ENCODE assay signal across 14 cellular contexts in the genomic region with DNA sequence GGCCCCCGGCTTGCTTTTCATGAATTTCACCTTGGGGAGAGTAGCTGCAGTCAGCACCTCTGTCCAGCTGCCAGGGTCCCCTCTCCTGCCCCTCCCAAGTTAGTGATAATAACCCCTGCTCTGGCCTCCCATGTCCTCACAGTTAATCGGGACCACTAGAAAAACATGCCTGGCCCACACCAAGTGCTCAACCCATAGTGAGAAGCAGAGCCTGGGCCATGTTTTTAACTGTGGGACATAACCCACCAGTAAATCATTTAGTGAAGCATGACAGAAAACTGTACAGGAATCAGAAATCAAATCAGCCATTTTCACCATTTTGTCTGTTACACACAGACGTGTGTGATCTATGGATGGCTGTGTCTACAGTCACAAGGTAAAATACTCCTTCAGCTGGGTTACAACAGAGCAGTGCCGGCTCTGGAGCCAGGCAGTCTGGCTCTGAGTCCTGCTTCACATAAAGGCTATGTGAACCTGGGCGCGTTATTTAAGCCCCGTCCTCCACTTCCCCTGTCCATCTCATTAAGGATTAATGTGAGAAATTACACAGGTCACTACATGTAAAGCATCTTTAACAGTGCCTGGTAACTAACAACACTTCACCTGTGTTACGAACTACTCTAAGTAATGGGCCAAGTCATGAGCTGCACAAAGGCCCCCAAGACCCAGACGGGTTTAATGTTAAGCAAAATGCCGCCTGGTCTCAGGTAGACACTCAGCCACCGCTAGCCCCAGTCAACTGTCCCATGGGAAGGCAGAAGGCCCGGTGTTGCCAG. TPM values are rescaled to one million over a fixed set of nuclear protein-coding genes. Genes with fewer than 3 reads are reported as not detected.
DNase-seq lines count a peak whose midpoint lies in the region; ATAC-seq and TF ChIP-seq lines count a peak whose summit lies in the region.
"Had no signal": no experiment of that assay in that cellular context is flagged by ENCODE, and none has a peak within 500 bp of the region (broad histone marks: within the 10 kb centered on the region; RNA-seq: fewer than 3 reads in every experiment).

No MANE protein-coding gene starts in this region.

- H4K20me1 ChIP-seq in PC-3 (ENCODE audit: low read length) = peaks cover 12% of the 10 kb centered on the region; the same call in 1 of the 2 replicates
- H4K20me1 ChIP-seq in neural progenitor cell (ENCODE audit: low read depth) = peaks cover 63% of the 10 kb centered on the region

- POLR2A ChIA-PET in PC-3 (lab: Charles Lee; ENCODE audit: unreplicated experiment) = interaction anchor here (0.7 kb wide), 1 partner anchor 192 kb away, joined by 3 read pairs; no protein-coding TSS in a partner anchor

- H3K4me3 ChIP-seq in PC-3 (ENCODE audit: low read length) = no peak overlapping the region
- H3K4me3 ChIP-seq in neural progenitor cell = no peak overlapping the region
- no peak overlapping the region for H3K4me3 ChIP-seq in thyroid gland (replicated peaks in 1 of 3)
- H3K4me3 ChIP-seq: tibial nerve had no signal

- no peaks in the 10 kb centered on the region for H3K9me2 ChIP-seq in PC-3 (replicated peaks; ENCODE audit: low read length)

- TF ChIP-seq POLR2A in thyroid gland (IDR thresholded peaks at IDR 0.05) = no peak

- H3K9me3 ChIP-seq in PC-3 (ENCODE audit: low read length) (no peaks in the 10 kb centered on the region), neural progenitor cell (ENCODE audit: low read depth) (no peaks in the 10 kb centered on the region), thyroid gland (no peaks in the 10 kb centered on the region)
- H3K9me3 ChIP-seq: neutrophil, tibial nerve had no signal

- H3K79me2 ChIP-seq in PC-3 (ENCODE audit: low read length) = peaks cover 37% of the 10 kb centered on the region
- H3K79me2 ChIP-seq in neural progenitor cell (ENCODE audit: low read depth) = peaks cover 37% of the 10 kb centered on the region

- H3F3A ChIP-seq in PC-3 (ENCODE audit: low read length, unreplicated experiment) (peaks cover 14% of the 10 kb centered on the region), neural progenitor cell (ENCODE audit: low read depth) (peaks cover 96% of the 10 kb centered on the region)

- peaks cover 59% of the 10 kb centered on the region for H3K36me3 ChIP-seq in PC-3 (ENCODE audit: low read depth, low read length)
- peaks cover 9% of the 10 kb centered on the region for H3K36me3 ChIP-seq in neural progenitor cell
- H3K36me3 ChIP-seq in thyroid gland = peaks cover 86 to 88% of the 10 kb centered on the region in 2 donors

- no peaks in the 10 kb centered on the region for H3K27me3 ChIP-seq in PC-3 (ENCODE audit: low read length)
- no peaks in the 10 kb centered on the region for H3K27me3 ChIP-seq in neural progenitor cell
- H3K27me3 ChIP-seq in thyroid gland = no peaks in the 10 kb centered on the region
- H3K27me3 ChIP-seq: neutrophil, tibial nerve had no signal

- H3K27ac ChIP-seq in PC-3 (ENCODE audit: low read length) (peak overlapping the region; percentile 99), neural progenitor cell (peak overlapping the region; percentile 33), thyroid gland (no peak overlapping the region)
- H3K27ac ChIP-seq: neutrophil, tibial nerve had no signal

- H3K27ac Mint-ChIP-seq in Calu3 (ENCODE audit: unreplicated experiment) (peak overlapping the region; percentile 92), chondrocyte (ENCODE audit: unreplicated experiment) (peak overlapping the region; percentile 66), neural progenitor cell (no peak overlapping the region)

- H3K36me3 Mint-ChIP-seq in Calu3 (ENCODE audit: insufficient read depth, unreplicated experiment) = peaks cover 98% of the 10 kb centered on the region
- H3K36me3 Mint-ChIP-seq in chondrocyte (ENCODE audit: low read depth) = peaks cover 59% of the 10 kb centered on the region
- peaks cover 56% of the 10 kb centered on the region for H3K36me3 Mint-ChIP-seq in neural progenitor cell

- DNase-seq in Calu3 (no peak), PC-3 (no peak), chondrocyte (ENCODE audit: low spot score) (no peak), neural progenitor cell (ENCODE audit: low spot score) (no peak), thyroid gland (no peak), mucosa of gallbladder (ENCODE audit: low spot score) (no peak), left lobe of liver (ENCODE audit: low spot score) (no peak)
- DNase-seq in stimulated activated CD4-positive, alpha-beta T cell treated with anti-CD3 and anti-CD28 coated beads, Interleukin-4, amount 100 ng/mL, for 1 hour = no peak
- DNase-seq: DMS 273 treated with DMSO at 0.1 percent for 48 hours, NCI-H69, SW 1271 had no signal

- H2AFZ ChIP-seq in PC-3 (ENCODE audit: low read length) (no peak overlapping the region), neural progenitor cell (replicated peaks) (no peak overlapping the region)

- peak overlapping the region; percentile 36 for H3K4me3 Mint-ChIP-seq in Calu3 (ENCODE audit: low read depth, unreplicated experiment)
- H3K4me3 Mint-ChIP-seq in chondrocyte (ENCODE audit: unreplicated experiment) = no peak overlapping the region
- H3K4me3 Mint-ChIP-seq in neural progenitor cell = no peak overlapping the region

- H3K4me1 Mint-ChIP-seq in Calu3 (ENCODE audit: low read depth, unreplicated experiment) (peaks cover 34% of the 10 kb centered on the region), chondrocyte (ENCODE audit: low read depth) (peaks cover 26% of the 10 kb centered on the region), neural progenitor cell (peaks cover under 1% of the 10 kb centered on the region)

- H3K9me3 Mint-ChIP-seq in Calu3 (ENCODE audit: low read depth, unreplicated experiment) (no peaks in the 10 kb centered on the region), chondrocyte (ENCODE audit: low read depth) (no peaks in the 10 kb centered on the region), neural progenitor cell (no peaks in the 10 kb centered on the region)

- peak overlapping the region; percentile 42 for H3K9ac ChIP-seq in PC-3 (ENCODE audit: low read length)
- H3K9ac ChIP-seq in neural progenitor cell = no peak overlapping the region

- no peak for TF ChIP-seq CTCF in Calu3 (IDR thresholded peaks at IDR 0.05; ENCODE audit: unreplicated experiment)
- peak; percentile 20; the same call in 1 of the 2 replicates for TF ChIP-seq CTCF in PC-3 (conservative IDR thresholded peaks at IDR 0.05; ENCODE audit: low read depth, low read length)
- no peak for TF ChIP-seq CTCF in chondrocyte (IDR thresholded peaks at IDR 0.05)
- TF ChIP-seq CTCF in neural progenitor cell (IDR thresholded peaks at IDR 0.05) = no peak
- TF ChIP-seq CTCF in thyroid gland (IDR thresholded peaks at IDR 0.05) = no peak

- H3K4me2 ChIP-seq in PC-3 (ENCODE audit: low read length) = peak overlapping the region; percentile 17
- H3K4me2 ChIP-seq in neural progenitor cell = no peak overlapping the region

- CTCF ChIA-PET in Calu3 (lab: Charles Lee) (interaction anchor here (1.1 to 1.3 kb wide), 2 partner anchors 40 to 91 kb away, joined by 3 to 4 read pairs; a partner anchor contains a TSS), PC-3 (lab: Charles Lee) (interaction anchor here (0.5 to 0.6 kb wide), 3 partner anchors 12 to 112 kb away, joined by 4 to 5 read pairs (median 5); no protein-coding TSS in a partner anchor)

- H3K4me1 ChIP-seq in PC-3 (ENCODE audit: insufficient read depth, low read length) = peaks cover 54% of the 10 kb centered on the region
- H3K4me1 ChIP-seq in neural progenitor cell = no peaks in the 10 kb centered on the region
- no peaks in the 10 kb centered on the region for H3K4me1 ChIP-seq in thyroid gland

- no TSS peak for BruUV-seq in Calu3 (replicated peaks; lab: Mats Ljungman, UMichigan)
- BruUV-seq in PC-3 (replicated peaks; lab: Mats Ljungman, UMichigan) = no TSS peak

- 88 to 89% methylated on average over 11 to 12 of the region's 12 CpGs for WGBS in thyroid gland, 2 donors

- intact Hi-C loops in Calu3 (cut with micrococcal nuclease; ENCODE audit: unreplicated experiment) (no loop called here), PC-3 (cut with micrococcal nuclease) (loop anchor here (5.0 kb wide), 2 partner anchors 107 to 202 kb away; no protein-coding TSS in a partner anchor), thyroid gland (cut with DNase I) (no loop called here)

- ATAC-seq in PC-3 = no peak
- ATAC-seq in left lobe of liver = no peak

- H3K27me3 Mint-ChIP-seq in Calu3 (ENCODE audit: unreplicated experiment) (no peaks in the 10 kb centered on the region), chondrocyte (ENCODE audit: low read depth) (no peaks in the 10 kb centered on the region), neural progenitor cell (ENCODE audit: insufficient read depth, low read depth) (peaks cover 2% of the 10 kb centered on the region)

RNA-seq across cellular contexts. Expression of a gene that starts 7.6 kb away (rescaled TPM):
- 253 and 291 TPM in 2 replicates for total RNA-seq in Calu3 (2022)
- 41.8 and 78.9 TPM in 2 replicates for total RNA-seq in PC-3 (2014; rRNA removed)
- total RNA-seq in chondrocyte = 94.9 to 112 TPM (median 94.9 TPM) in 3 replicates
- 52.2 and 92.9 TPM in 2 replicates for total RNA-seq in neural progenitor cell (ENCODE audit: low replicate concordance)
- total RNA-seq in thyroid gland = 100 to 1,000 TPM in 3 of 4 donors, 10 to 100 TPM in 1; 89.3 to 131 (median 130) TPM
- total RNA-seq in mucosa of gallbladder = 205 TPM
- total RNA-seq in left lobe of liver = 439 TPM

RNA-seq across cellular contexts. Expression of a gene that starts 10.6 kb away (rescaled TPM):
- total RNA-seq in Calu3 (2022) (383 and 408 TPM in 2 replicates), PC-3 (2014; rRNA removed) (315 and 331 TPM in 2 replicates), chondrocyte (214 to 255 TPM (median 222 TPM) in 3 replicates), neural progenitor cell (ENCODE audit: low replicate concordance) (436 and 583 TPM in 2 replicates), thyroid gland (100 to 1,000 TPM; 181 to 247 (median 232) TPM), mucosa of gallbladder (284 TPM), left lobe of liver (93.1 TPM)

RNA-seq across cellular contexts. Expression of a gene that starts 26.4 kb away (rescaled TPM):
- 321 and 537 TPM in 2 replicates for total RNA-seq in Calu3 (2022)
- 0.51 TPM in 1 of 2 replicates, not detected in the other for total RNA-seq in PC-3 (2014; rRNA removed)
- total RNA-seq in chondrocyte = 0.75 TPM in 1 of 3 replicates, not detected in the others
- total RNA-seq in neural progenitor cell (ENCODE audit: low replicate concordance) = 0.31 TPM in 1 of 2 replicates, not detected in the other
- total RNA-seq in thyroid gland = 1 to 10 TPM in 2 of 4 donors, not detected in 2; 1.6 TPM
- 1,935 TPM for total RNA-seq in mucosa of gallbladder
- 102 TPM for total RNA-seq in left lobe of liver
- total RNA-seq: dermis microvascular lymphatic vessel endothelial cell had no signal

RNA-seq across cellular contexts. Expression of a gene that starts 38.9 kb away (rescaled TPM):
- 4.1 TPM in 2 replicates for total RNA-seq in Calu3 (2022)
- 1.2 and 3.2 TPM in 2 replicates for total RNA-seq in PC-3 (2014; rRNA removed)
- 0.65 to 0.92 TPM (median 0.92 TPM) in 3 replicates for total RNA-seq in chondrocyte
- 4.7 and 5.4 TPM in 2 replicates for total RNA-seq in neural progenitor cell (ENCODE audit: low replicate concordance)
- 10 to 100 TPM in 3 of 4 donors, 1 to 10 TPM in 1; 6.4 to 18.7 (median 13.5) TPM for total RNA-seq in thyroid gland
- total RNA-seq in mucosa of gallbladder = 11.9 TPM
- total RNA-seq in left lobe of liver = 5.6 TPM

RNA-seq across cellular contexts. Expression of a gene that starts 50.2 kb away (rescaled TPM):
- total RNA-seq in Calu3 (2022) = 3.2 and 4.8 TPM in 2 replicates
- not detected in 2 replicates for total RNA-seq in PC-3 (2014; rRNA removed)
- total RNA-seq in chondrocyte = not detected in 3 replicates
- total RNA-seq in neural progenitor cell (ENCODE audit: low replicate concordance) = not detected in 2 replicates
- total RNA-seq in thyroid gland = not detected
- total RNA-seq in mucosa of gallbladder = 3.1 TPM
- not detected for total RNA-seq in left lobe of liver
- total RNA-seq: tibial nerve had no signal

Comparison
In these comparisons a context has a peak if more than half of its experiments do, and no peak if none do; other contexts are left out.
1. H3K27ac ChIP-seq: peak in PC-3 (single experiment) and neural progenitor cell (single experiment); none in thyroid gland (0 of 3).
2. RNA of a gene that starts 26.4 kb away (total RNA-seq): 1,935 TPM in mucosa of gallbladder (single experiment), 321 to 537 TPM in Calu3 and 102 TPM in left lobe of liver (single experiment); 1.6 TPM in thyroid gland, 0.51 TPM in PC-3, 0.75 TPM in chondrocyte and 0.31 TPM in neural progenitor cell; every median in the first group is over 10 times any median in the second.